14 cellular contexts compared by ENCODE assay signal in the genomic region with DNA sequence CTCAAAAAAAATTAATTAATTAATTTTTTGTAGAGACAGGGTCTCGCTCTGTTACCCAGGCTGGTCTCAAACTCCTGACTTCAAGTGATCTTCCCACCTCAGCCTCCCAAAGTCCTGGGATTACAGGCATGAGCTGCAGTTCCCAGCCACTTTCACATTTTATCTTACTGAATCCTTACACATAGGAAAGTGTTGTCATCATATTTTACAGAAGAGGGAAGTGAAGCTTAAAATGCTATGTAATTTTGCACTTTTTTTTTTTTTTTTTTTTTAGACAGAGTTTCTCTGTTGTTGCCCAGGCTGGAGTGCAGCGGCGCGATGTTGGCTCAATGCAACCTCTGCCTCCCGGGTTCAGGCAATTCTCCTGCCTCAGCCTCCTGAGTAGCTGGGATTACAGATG.
"Had no signal": no experiment of that assay in that cellular context is flagged by ENCODE, and none has a peak within 500 bp of the region (broad histone marks: within the 10 kb centered on the region; RNA-seq: fewer than 3 reads in every experiment).

No MANE protein-coding gene starts in this region.

- H3K27ac ChIP-seq: esophagus squamous epithelium, parathyroid adenoma, thoracic aorta, upper lobe of right lung, WERI-Rb-1 had no signal

- H3K9me3 Mint-ChIP-seq: activated naive CD4-positive, alpha-beta T cell treated with anti-CD3 and anti-CD28 coated beads, Interleukin-2, amount 50 U/mL, for 72 hours; activated T-helper 1 cell treated with anti-CD3 and anti-CD28 coated beads, Interleukin-12 subunit alpha, Interleukin-12 subunit beta, Interleukin-2, Interleukin-4 antibody, amounts not matched to agents 30 ng/mL and 10 ng/mL and 1 ng/mL, durations not matched to agents 14 hours and 24 hours and 36 hours; effector memory CD8-positive, alpha-beta T cell; immature natural killer cell; stimulated activated naive B cell treated with anti-CD40 and anti-IgM and Interleukin-4, amounts not matched to agents 10 μg/mL and 1 μg/mL and 100 μg/mL, for 72 hours had no signal

- H3K27me3 ChIP-seq: esophagus squamous epithelium, upper lobe of right lung had no signal

- DNase-seq: activated CD4-positive, alpha-beta T cell treated with anti-CD3 and anti-CD28 coated beads for 1 hour; activated gamma-delta T cell treated with Interleukin-2 at 50 U/mL for 16 hours; dermis blood vessel endothelial cell; effector memory CD8-positive, alpha-beta T cell; esophagus squamous epithelium; immature natural killer cell; left ventricle myocardium superior; stimulated activated naive B cell treated with anti-CD40 and anti-IgM and Interleukin-4, amounts not matched to agents 10 μg/mL and 1 μg/mL and 100 μg/mL, for 72 hours; upper lobe of right lung; WERI-Rb-1 had no signal

- H3K36me3 ChIP-seq: esophagus squamous epithelium, thoracic aorta, upper lobe of right lung, WERI-Rb-1 had no signal

- H3K27me3 Mint-ChIP-seq: stimulated activated naive B cell treated with anti-CD40 and anti-IgM and Interleukin-4, amounts not matched to agents 10 μg/mL and 1 μg/mL and 100 μg/mL, for 72 hours had no signal

- H3K9me3 ChIP-seq: esophagus squamous epithelium, thoracic aorta, upper lobe of right lung had no signal

- H3K27ac Mint-ChIP-seq: activated naive CD4-positive, alpha-beta T cell treated with anti-CD3 and anti-CD28 coated beads, Interleukin-2, amount 50 U/mL, for 72 hours; activated T-helper 1 cell treated with anti-CD3 and anti-CD28 coated beads, Interleukin-12 subunit alpha, Interleukin-12 subunit beta, Interleukin-2, Interleukin-4 antibody, amounts not matched to agents 30 ng/mL and 10 ng/mL and 1 ng/mL, durations not matched to agents 14 hours and 24 hours and 36 hours; effector memory CD8-positive, alpha-beta T cell; immature natural killer cell; stimulated activated naive B cell treated with anti-CD40 and anti-IgM and Interleukin-4, amounts not matched to agents 10 μg/mL and 1 μg/mL and 100 μg/mL, for 72 hours had no signal

- H3K36me3 Mint-ChIP-seq: immature natural killer cell; stimulated activated naive B cell treated with anti-CD40 and anti-IgM and Interleukin-4, amounts not matched to agents 10 μg/mL and 1 μg/mL and 100 μg/mL, for 72 hours had no signal

- ATAC-seq: activated naive CD4-positive, alpha-beta T cell treated with anti-CD3 and anti-CD28 coated beads, Interleukin-2, amount 50 U/mL, for 72 hours; effector memory CD8-positive, alpha-beta T cell; left ventricle myocardium superior; upper lobe of right lung had no signal

- H3K4me3 ChIP-seq: esophagus squamous epithelium, thoracic aorta, upper lobe of right lung had no signal

- H3K4me3 Mint-ChIP-seq: activated T-helper 1 cell treated with anti-CD3 and anti-CD28 coated beads, Interleukin-12 subunit alpha, Interleukin-12 subunit beta, Interleukin-2, Interleukin-4 antibody, amounts not matched to agents 30 ng/mL and 10 ng/mL and 1 ng/mL, durations not matched to agents 14 hours and 24 hours and 36 hours; effector memory CD8-positive, alpha-beta T cell; immature natural killer cell had no signal
